ENCODE assay signal across 32 cellular contexts in genomic region chr16:2936436-2937011, GRCh38. TPM values are rescaled to one million over a fixed set of nuclear protein-coding genes. Genes with fewer than 3 reads are reported as not detected.
"Had no signal": no experiment of that assay in that cellular context is flagged by ENCODE, and none has a peak within 500 bp of the region (broad histone marks: within the 10 kb centered on the region; RNA-seq: fewer than 3 reads in every experiment).

No MANE protein-coding gene starts in this region.

- H3K4me1 Mint-ChIP-seq: activated CD4-positive, alpha-beta memory T cell treated with anti-CD3 and anti-CD28 coated beads, Interleukin-2, amount 10 ng/mL, durations not matched to agents 7 days and 5 days; activated CD8-positive, alpha-beta memory T cell treated with anti-CD3 and anti-CD28 coated beads, Interleukin-2, amount 10 ng/mL, durations not matched to agents 7 days and 5 days; activated naive CD8-positive, alpha-beta T cell treated with anti-CD3 and anti-CD28 coated beads, Interleukin-2, amount 50 U/mL, for 24 hours; brain had no signal

- H3K9me3 Mint-ChIP-seq: activated CD4-positive, alpha-beta memory T cell treated with anti-CD3 and anti-CD28 coated beads, Interleukin-2, amount 10 ng/mL, durations not matched to agents 7 days and 5 days; activated naive CD4-positive, alpha-beta T cell treated with anti-CD3 and anti-CD28 coated beads, Interleukin-2, amount 10 ng/mL, durations not matched to agents 7 days and 5 days; activated naive CD8-positive, alpha-beta T cell treated with anti-CD3 and anti-CD28 coated beads, Interleukin-2, amount 50 U/mL, for 24 hours; brain had no signal

- H3K4me3 Mint-ChIP-seq: activated CD4-positive, alpha-beta memory T cell treated with anti-CD3 and anti-CD28 coated beads, Interleukin-2, amount 10 ng/mL, durations not matched to agents 7 days and 5 days; activated CD8-positive, alpha-beta memory T cell treated with anti-CD3 and anti-CD28 coated beads, Interleukin-2, amount 10 ng/mL, durations not matched to agents 7 days and 5 days; activated naive CD4-positive, alpha-beta T cell treated with anti-CD3 and anti-CD28 coated beads, Interleukin-2, amount 10 ng/mL, durations not matched to agents 7 days and 5 days; activated naive CD8-positive, alpha-beta T cell; activated naive CD8-positive, alpha-beta T cell treated with anti-CD3 and anti-CD28 coated beads, Interleukin-2, amount 50 U/mL, for 24 hours; brain had no signal

- H3K27me3 Mint-ChIP-seq: activated CD4-positive, alpha-beta memory T cell treated with anti-CD3 and anti-CD28 coated beads, Interleukin-2, amount 10 ng/mL, durations not matched to agents 7 days and 5 days; activated CD8-positive, alpha-beta memory T cell treated with anti-CD3 and anti-CD28 coated beads, Interleukin-2, amount 10 ng/mL, durations not matched to agents 7 days and 5 days; activated naive CD4-positive, alpha-beta T cell treated with anti-CD3 and anti-CD28 coated beads, Interleukin-2, amount 10 ng/mL, durations not matched to agents 7 days and 5 days; activated naive CD8-positive, alpha-beta T cell; activated naive CD8-positive, alpha-beta T cell treated with anti-CD3 and anti-CD28 coated beads, Interleukin-2, amount 50 U/mL, for 24 hours; brain had no signal

- H3K27ac Mint-ChIP-seq: activated CD4-positive, alpha-beta memory T cell treated with anti-CD3 and anti-CD28 coated beads, Interleukin-2, amount 10 ng/mL, durations not matched to agents 7 days and 5 days; activated CD8-positive, alpha-beta memory T cell treated with anti-CD3 and anti-CD28 coated beads, Interleukin-2, amount 10 ng/mL, durations not matched to agents 7 days and 5 days; activated naive CD4-positive, alpha-beta T cell treated with anti-CD3 and anti-CD28 coated beads, Interleukin-2, amount 10 ng/mL, durations not matched to agents 7 days and 5 days; activated naive CD8-positive, alpha-beta T cell; activated naive CD8-positive, alpha-beta T cell treated with anti-CD3 and anti-CD28 coated beads, Interleukin-2, amount 50 U/mL, for 24 hours; brain had no signal

- ATAC-seq: activated CD8-positive, alpha-beta memory T cell treated with anti-CD3 and anti-CD28 coated beads, Interleukin-2, amount 10 ng/mL, durations not matched to agents 7 days and 5 days; activated naive CD8-positive, alpha-beta T cell treated with anti-CD3 and anti-CD28 coated beads, Interleukin-2, amount 50 U/mL, for 24 hours; Panc1; Right ventricle myocardium inferior had no signal

- H3K27ac ChIP-seq: RWPE1, WERI-Rb-1 had no signal

- DNase-seq: activated CD4-positive, alpha-beta memory T cell treated with anti-CD3 and anti-CD28 coated beads, Interleukin-2, amount 10 ng/mL, durations not matched to agents 7 days and 5 days; activated CD4-positive, alpha-beta T cell treated with anti-CD3 and anti-CD28 coated beads for 1 hour; activated CD4-positive, alpha-beta T cell treated with anti-CD3 and anti-CD28 coated beads for 48 hours; activated CD4-positive, CD25-positive, alpha-beta regulatory T cell; activated CD8-positive, alpha-beta memory T cell treated with anti-CD3 and anti-CD28 coated beads for 24 hours; activated CD8-positive, alpha-beta memory T cell treated with anti-CD3 and anti-CD28 coated beads, Interleukin-2, amount 10 ng/mL, durations not matched to agents 7 days and 5 days; activated CD8-positive, alpha-beta memory T cell treated with anti-CD3 and anti-CD28 coated beads, Interleukin-2, amount 50 U/mL, for 48 hours; activated effector memory CD4-positive, alpha-beta T cell treated with Interleukin-2 at 50 U/mL for 16 hours; activated naive CD4-positive, alpha-beta T cell treated with anti-CD3 and anti-CD28 coated beads, Interleukin-2, amount 10 ng/mL, durations not matched to agents 7 days and 5 days; activated naive CD8-positive, alpha-beta T cell treated with anti-CD3 and anti-CD28 coated beads, Interleukin-2, amount 50 U/mL, for 24 hours; activated T-cell treated with anti-CD3 and anti-CD28 coated beads, Interleukin-2, amount 50 U/mL, for 48 hours; anterior cingulate cortex; caudate nucleus; NCI-H1105; NCI-H1417 treated with DMSO at 0.1 percent for 48 hours; NCI-H187 treated with DMSO at 0.1 percent for 48 hours; NCI-H2081; NCI-H2171 treated with DMSO at 0.1 percent for 48 hours; NCI-H226; NCI-H446 treated with DMSO at 0.1 percent for 48 hours; NCI-H524; SIG-M5; T1000; WERI-Rb-1 had no signal

RNA-seq across cellular contexts. Expression of gene KREMEN2, which starts 27.6 kb away (rescaled TPM):
- total RNA-seq: activated CD4-positive, alpha-beta memory T cell treated with anti-CD3 and anti-CD28 coated beads, Interleukin-2, amount 10 ng/mL, durations not matched to agents 7 days and 5 days; cerebellum; Right ventricle myocardium inferior; T-helper 1 cell treated with Interleukin-12 subunit alpha and Interleukin-12 subunit beta and Interleukin-4 antibody, amounts not matched to agents 30 ng/mL and 1 ng/mL, for 36 hours; T-helper 2 cell treated with Interferon-gamma antibody and Interleukin-4, amounts not matched to agents 100 ng/mL and 5 ng/mL, for 36 hours had no signal
